8 cellular contexts compared by ENCODE assay signal in genomic region chr6:26286168-26286854, GRCh38.
A peak's percentile ranks its signal among the peaks of the same experiment; 100 is the strongest.
DNase-seq lines count a peak whose midpoint lies in the region; ATAC-seq and TF ChIP-seq lines count a peak whose summit lies in the region.

No MANE protein-coding gene starts in this region.

- H3K4me3 ChIP-seq in body of pancreas, result peak overlapping the region; percentile 24 to 34
- H3K4me3 ChIP-seq in skeletal muscle tissue (ENCODE audit: low read length in 3 of 3), result peak overlapping the region; percentile 98 to 99 (median 99)

- DNase-seq in NCI-H2081 treated with DMSO at 0.1 percent for 48 hours (lab: John Stamatoyannopoulos, UW) (peak; percentile 13), UCSD-AML1 (lab: John Stamatoyannopoulos, UW; ENCODE audit: unreplicated experiment) (peak; percentile 66), body of pancreas (peak; percentile 78 to 81 (median 79)), immature natural killer cell (peak; percentile 81 to 85 (median 82))

- H3K4me1 ChIP-seq in body of pancreas (peaks cover 17% of the 10 kb centered on the region), skeletal muscle tissue (ENCODE audit: control insufficient read depth in 3 of 3, insufficient read depth in 3 of 3, low read length in 3 of 3) (peaks cover 22 to 28% (median 27%) of the 10 kb centered on the region in 3 donors)

- H3K9me3 ChIP-seq in body of pancreas (no peaks in the 10 kb centered on the region), skeletal muscle tissue (ENCODE audit: control insufficient read depth in 3 of 3, low read length in 3 of 3) (no peaks in the 10 kb centered on the region)

- peaks cover 18 to 33% (median 30%) of the 10 kb centered on the region in 3 donors for H3K27me3 Mint-ChIP-seq in immature natural killer cell (ENCODE audit: low read depth in 3 of 3)

- peak overlapping the region; percentile 95 to 99 (median 98) for H3K27ac Mint-ChIP-seq in immature natural killer cell

- H3K36me3 ChIP-seq in body of pancreas (replicated peaks in 1 of 2; ENCODE audit: insufficient read depth in 1 of 2, low read depth in 2 of 2), result no peaks in the 10 kb centered on the region
- no peaks in the 10 kb centered on the region for H3K36me3 ChIP-seq in skeletal muscle tissue (ENCODE audit: control insufficient read depth in 3 of 3, insufficient read depth in 3 of 3, low read length in 3 of 3)

- H3K27me3 ChIP-seq in body of pancreas, result no peaks in the 10 kb centered on the region
- no peaks in the 10 kb centered on the region for H3K27me3 ChIP-seq in skeletal muscle tissue (ENCODE audit: control insufficient read depth in 3 of 3, insufficient read depth in 3 of 3, low read length in 3 of 3)

- ATAC-seq in GM18861 (IDR thresholded peaks at IDR 0.05; ENCODE audit: unreplicated experiment) (peak; percentile 26), body of pancreas (peak; percentile 53), GM18867 (IDR thresholded peaks at IDR 0.05; ENCODE audit: unreplicated experiment) (no peak), GM21576 (IDR thresholded peaks at IDR 0.05; ENCODE audit: unreplicated experiment) (no peak)

- H3K9ac ChIP-seq in skeletal muscle tissue (ENCODE audit: low read depth in 1 of 3, low read length in 3 of 3), result peak overlapping the region; percentile 88 to 94 (median 89)

- peaks cover 0 to 6% (median 3%) of the 10 kb centered on the region in 6 donors for H3K9me3 Mint-ChIP-seq in immature natural killer cell

- H3K27ac ChIP-seq in body of pancreas (peak overlapping the region; percentile 84 to 94 (median 88)), skeletal muscle tissue (ENCODE audit: low read depth, low read length) (peak overlapping the region; percentile 94)

- peaks cover 0 to 10% (median 5%) of the 10 kb centered on the region in 3 donors for H3K36me3 Mint-ChIP-seq in immature natural killer cell

- no peak for TF ChIP-seq POLR2A in body of pancreas (IDR thresholded peaks at IDR 0.05)

- intact Hi-C loops in body of pancreas (cut with DNase I), result no loop called here

- peak overlapping the region; percentile 85 to 93 (median 89) for H3K4me3 Mint-ChIP-seq in immature natural killer cell

- H3K4me1 Mint-ChIP-seq in immature natural killer cell, result peaks cover 31 to 37% of the 10 kb centered on the region in 2 donors

- WGBS in body of pancreas, 2 donors, result 2 to 5% methylated on average over 18 of the region's 18 CpGs

- no peak for TF ChIP-seq CTCF in body of pancreas (IDR thresholded peaks at IDR 0.05)

Comparison
In these comparisons a context has a peak if more than half of its experiments do, and no peak if none do; other contexts are left out.
1. ATAC-seq: peak in GM18861 (single experiment) and body of pancreas (single experiment); none in GM18867 (single experiment) and GM21576 (single experiment).
2. DNase-seq: peak in every context shown above with its lines; median percentile 82 in immature natural killer cell; 79 in body of pancreas; 66 in UCSD-AML1; 13 in NCI-H2081 treated with DMSO at 0.1 percent for 48 hours.